Comparison of ENCODE assay signal across 21 cellular contexts in genomic region chr3:66912306-66912705, GRCh38.
DNase-seq lines count a peak whose midpoint lies in the region; ATAC-seq, FAIRE-seq and TF ChIP-seq lines count a peak whose summit lies in the region.
"Had no signal": no experiment of that assay in that cellular context is flagged by ENCODE, and none has a peak within 500 bp of the region (broad histone marks: within the 10 kb centered on the region; RNA-seq: fewer than 3 reads in every experiment).

No MANE protein-coding gene starts in this region.

- ATAC-seq in mucosa of descending colon (peak; percentile 98), HG02884 (IDR thresholded peaks at IDR 0.05; ENCODE audit: unreplicated experiment) (no peak)

- peak overlapping the region; percentile 17; the same call in 1 of the 2 replicates for H2AFZ ChIP-seq in Karpas-422 (ENCODE audit: low read length)

- peak; percentile 78 for FAIRE-seq in colon (lab: Jason Lieb, UNC)
- FAIRE-seq: A204.1, D721Med, GM12891 had no signal

- no peak overlapping the region for H3K9ac ChIP-seq in Karpas-422 (ENCODE audit: low read length)
- H3K9ac ChIP-seq: BLaER1 had no signal

- no peak for TF ChIP-seq CTCF in mucosa of descending colon (IDR thresholded peaks at IDR 0.05)
- TF ChIP-seq CTCF in transverse colon (IDR thresholded peaks at IDR 0.05), result no peak
- TF ChIP-seq CTCF in sigmoid colon (IDR thresholded peaks at IDR 0.05), result no peak
- no peak for TF ChIP-seq CTCF in GM10248 (IDR thresholded peaks at IDR 0.05; ENCODE audit: control extremely low read depth, extremely low read depth, low read depth, missing control alignments)

- H3K4me3 ChIP-seq in Karpas-422 (ENCODE audit: low read length) (no peak overlapping the region), mucosa of descending colon (no peak overlapping the region), transverse colon (no peak overlapping the region), sigmoid colon (no peak overlapping the region)
- H3K4me3 ChIP-seq: BLaER1 had no signal

- POLR2A ChIA-PET in GM10248 (lab: Yijun Ruan, JAX), result no interaction called here

- H3K4me2 ChIP-seq in Karpas-422 (ENCODE audit: low read depth, low read length, poor library complexity, severe bottlenecking), result no peak overlapping the region
- H3K4me2 ChIP-seq: BLaER1 had no signal

- intact Hi-C loops in mucosa of descending colon (cut with DNase I, micrococcal nuclease) (no loop called here), transverse colon (cut with DNase I; ENCODE audit: low total_unique reads) (no loop called here), sigmoid colon (cut with DNase I) (no loop called here)

- in situ Hi-C loops in transverse colon (cut with MboI; ENCODE audit: low pct_ligation_motif_present in 1 of 4, low pct_unique_long_range_greater_than_20kb in 1 of 4, low sequenced_read_pairs in 3 of 4), result no loop called here

- DNase-seq in Karpas-422 (peak; percentile 49), mucosa of descending colon (peak in 1 of 3 donors; percentile 7), transverse colon (no peak), sigmoid colon (no peak), GM10248 (ENCODE audit: extremely low spot score) (no peak)
- DNase-seq: CD4-positive, alpha-beta T cell; CD8-positive, alpha-beta memory T cell; DMS 273 treated with DMSO at 0.1 percent for 48 hours; DMS79; EL; GDM1; GOT3; H7; HCEC 1CT had no signal

- no peaks in the 10 kb centered on the region for H4K20me1 ChIP-seq in Karpas-422 (ENCODE audit: insufficient read depth, low read depth, low read length)
- H4K20me1 ChIP-seq: BLaER1 had no signal

- H3K9me3 ChIP-seq in Karpas-422 (ENCODE audit: low read length), result peaks cover 20% of the 10 kb centered on the region
- H3K9me3 ChIP-seq in mucosa of descending colon, result peaks cover 13% of the 10 kb centered on the region
- peaks cover 0 to 18% of the 10 kb centered on the region in 2 donors for H3K9me3 ChIP-seq in transverse colon
- peaks cover 0 to 3% (median 0%) of the 10 kb centered on the region in 4 donors for H3K9me3 ChIP-seq in sigmoid colon

- H3K27me3 ChIP-seq in Karpas-422 (ENCODE audit: low read length), result no peaks in the 10 kb centered on the region
- H3K27me3 ChIP-seq in transverse colon, result no peaks in the 10 kb centered on the region
- H3K27me3 ChIP-seq in sigmoid colon, result no peaks in the 10 kb centered on the region
- H3K27me3 ChIP-seq: BLaER1 had no signal

- peaks cover 42% of the 10 kb centered on the region for H3K4me1 ChIP-seq in Karpas-422 (ENCODE audit: low read length)
- no peaks in the 10 kb centered on the region for H3K4me1 ChIP-seq in mucosa of descending colon (ENCODE audit: low read depth)
- H3K4me1 ChIP-seq in transverse colon, result no peaks in the 10 kb centered on the region
- no peaks in the 10 kb centered on the region for H3K4me1 ChIP-seq in sigmoid colon
- H3K4me1 ChIP-seq: BLaER1 had no signal

- CTCF ChIA-PET in GM10248 (lab: Yijun Ruan, JAX), result no interaction called here

- TF ChIP-seq EP300 in transverse colon (IDR thresholded peaks at IDR 0.05; ENCODE audit: low read depth), result no peak
- no peak for TF ChIP-seq EP300 in sigmoid colon (IDR thresholded peaks at IDR 0.05)

- no peaks in the 10 kb centered on the region for H3K9me2 ChIP-seq in Karpas-422 (replicated peaks; ENCODE audit: insufficient read depth, low read length)

- no peak for TF ChIP-seq POLR2A in transverse colon (IDR thresholded peaks at IDR 0.05)
- no peak for TF ChIP-seq POLR2A in sigmoid colon (IDR thresholded peaks at IDR 0.05)

- no peaks in the 10 kb centered on the region for H3K79me2 ChIP-seq in Karpas-422 (ENCODE audit: low read length)

- H3K27ac ChIP-seq in Karpas-422 (ENCODE audit: low read length) (peak overlapping the region; percentile 98), transverse colon (peak overlapping the region in 3 of 4 donors; percentile 35 to 65 (median 46)), sigmoid colon (no peak overlapping the region)
- H3K27ac ChIP-seq: 22Rv1, BLaER1 had no signal

- H3K36me3 ChIP-seq in Karpas-422 (ENCODE audit: insufficient read depth, low read length) (peaks cover 3% of the 10 kb centered on the region; the same call in 1 of the 2 replicates), mucosa of descending colon (ENCODE audit: low read depth) (no peaks in the 10 kb centered on the region), transverse colon (no peaks in the 10 kb centered on the region), sigmoid colon (no peaks in the 10 kb centered on the region)
- H3K36me3 ChIP-seq: BLaER1 had no signal

Comparison
In these comparisons a context has a peak if more than half of its experiments do, and no peak if none do; other contexts are left out.
1. H3K27ac ChIP-seq: peak in Karpas-422 (single experiment) and transverse colon (3 of 4); none in sigmoid colon (0 of 4).